ENCODE assay signal across 8 cellular contexts in genomic region chr19:53879145-53880037, GRCh38. TPM values are rescaled to one million over a fixed set of nuclear protein-coding genes. Genes with fewer than 3 reads are reported as not detected.
A peak's percentile ranks its signal among the peaks of the same experiment; 100 is the strongest.
DNase-seq lines count a peak whose midpoint lies in the region; ATAC-seq and TF ChIP-seq lines count a peak whose summit lies in the region.

No MANE protein-coding gene starts in this region.

- peaks cover 28% of the 10 kb centered on the region for H4K20me1 ChIP-seq in smooth muscle cell (ENCODE audit: low read depth)

- H3K79me2 ChIP-seq in smooth muscle cell (ENCODE audit: low read depth), result peaks cover 1% of the 10 kb centered on the region

- H3K4me2 ChIP-seq in smooth muscle cell, result peak overlapping the region; percentile 86

- no peak overlapping the region for H3K27ac Mint-ChIP-seq in activated B cell treated with CpG ODN at 0.5 μM for 24 hours
- H3K27ac Mint-ChIP-seq in central memory CD8-positive, alpha-beta T cell (ENCODE audit: low read depth), result no peak overlapping the region

- no peaks in the 10 kb centered on the region for H3K9me3 Mint-ChIP-seq in activated B cell treated with CpG ODN at 0.5 μM for 24 hours
- peaks cover 4% of the 10 kb centered on the region for H3K9me3 Mint-ChIP-seq in central memory CD8-positive, alpha-beta T cell

- H3K4me3 ChIP-seq in smooth muscle cell, result peak overlapping the region; percentile 60

- no peaks in the 10 kb centered on the region for H3K9me3 ChIP-seq in ES-I3 (ENCODE audit: control insufficient read depth, insufficient read depth, low read length)
- no peaks in the 10 kb centered on the region for H3K9me3 ChIP-seq in smooth muscle cell (replicated peaks; ENCODE audit: low read depth)

- H3K36me3 Mint-ChIP-seq in activated B cell treated with CpG ODN at 0.5 μM for 24 hours (ENCODE audit: low read depth), result peaks cover 8% of the 10 kb centered on the region
- H3K36me3 Mint-ChIP-seq in central memory CD8-positive, alpha-beta T cell (ENCODE audit: insufficient read depth), result peaks cover 42% of the 10 kb centered on the region

- peaks cover 41% of the 10 kb centered on the region for H3K4me1 Mint-ChIP-seq in activated B cell treated with CpG ODN at 0.5 μM for 24 hours
- H3K4me1 Mint-ChIP-seq in central memory CD8-positive, alpha-beta T cell, result peaks cover 25% of the 10 kb centered on the region

- H3K9ac ChIP-seq in ES-I3 (ENCODE audit: low read depth, low read length), result peak overlapping the region; percentile 80
- H3K9ac ChIP-seq in smooth muscle cell (ENCODE audit: low read depth), result peak overlapping the region; percentile 41

- intact Hi-C loops in activated B cell treated with CpG ODN at 0.5 μM for 24 hours (cut with micrococcal nuclease), result loop anchor here (1.0 kb wide), 1 partner anchor 12 kb away; the partner anchor contains the start of gene MYADM

- H3K4me1 ChIP-seq in ES-I3 (ENCODE audit: insufficient read depth, low read length) (peaks cover 14% of the 10 kb centered on the region), smooth muscle cell (ENCODE audit: low read depth) (peaks cover 6% of the 10 kb centered on the region)

- 3% methylated on average over 50 of the region's 51 CpGs for WGBS in smooth muscle cell (ENCODE audit: low lambda C conversion rate)

- no peak for TF ChIP-seq CTCF in activated B cell treated with CpG ODN at 0.5 μM for 24 hours (IDR thresholded peaks at IDR 0.05)
- no peak for TF ChIP-seq CTCF in smooth muscle cell (IDR thresholded peaks at IDR 0.05; ENCODE audit: borderline replicate concordance, insufficient read depth, poor library complexity, severe bottlenecking)

- POLR2A ChIA-PET in HEK293T (lab: Yijun Ruan, JAX) (interaction anchor here (0.9 to 1.6 kb wide), 8 partner anchors 9 to 101 kb away, joined by 3 to 39 read pairs (median 8); partner anchors contain the start of gene MYADM), activated B cell treated with CpG ODN at 0.5 μM for 24 hours (lab: Charles Lee) (interaction anchor here (0.8 to 1.2 kb wide), 2 partner anchors 9 to 11 kb away, joined by 4 to 10 read pairs; partner anchors contain the start of gene MYADM)

- peak; percentile 96 for DNase-seq in HEK293T (ENCODE audit: extremely low spot score)
- peak; percentile 86 for DNase-seq in NCI-H1105 treated with DMSO at 0.1 percent for 48 hours (lab: John Stamatoyannopoulos, UW)
- peak; percentile 74 for DNase-seq in activated B cell treated with CpG ODN at 0.5 μM for 24 hours
- DNase-seq in central memory CD8-positive, alpha-beta T cell (ENCODE audit: low spot score in 2 of 2), result peak; percentile 60 to 66
- peak; percentile 99 for DNase-seq in islet precursor cell
- DNase-seq in smooth muscle cell (lab: John Stamatoyannopoulos, UW; ENCODE audit: unreplicated experiment), result peak; percentile 70

- peaks cover 44% of the 10 kb centered on the region for H3K27me3 ChIP-seq in smooth muscle cell (ENCODE audit: low read depth)

- peaks cover 23% of the 10 kb centered on the region for H3F3A ChIP-seq in smooth muscle cell (ENCODE audit: low read depth)

- H3K27me3 Mint-ChIP-seq in activated B cell treated with CpG ODN at 0.5 μM for 24 hours, result peaks cover 18% of the 10 kb centered on the region
- H3K27me3 Mint-ChIP-seq in central memory CD8-positive, alpha-beta T cell, result peaks cover 22% of the 10 kb centered on the region

- no peak overlapping the region for H2AFZ ChIP-seq in smooth muscle cell (ENCODE audit: low read depth)

- no peak overlapping the region for H3K27ac ChIP-seq in smooth muscle cell (ENCODE audit: low read depth)

- no peak overlapping the region for H3K4me3 Mint-ChIP-seq in activated B cell treated with CpG ODN at 0.5 μM for 24 hours
- H3K4me3 Mint-ChIP-seq in central memory CD8-positive, alpha-beta T cell, result no peak overlapping the region

- H3K36me3 ChIP-seq in ES-I3 (ENCODE audit: insufficient read depth, low read length), result peaks cover 4% of the 10 kb centered on the region
- no peaks in the 10 kb centered on the region for H3K36me3 ChIP-seq in smooth muscle cell (ENCODE audit: low read depth)

- CTCF ChIA-PET in HEK293T (lab: Yijun Ruan, JAX) (interaction anchor here (0.7 kb wide), 1 partner anchor 23 kb away, joined by 4 read pairs; no protein-coding TSS in a partner anchor), activated B cell treated with CpG ODN at 0.5 μM for 24 hours (lab: Charles Lee) (no interaction called here)

- ATAC-seq in activated B cell treated with CpG ODN at 0.5 μM for 24 hours (ENCODE audit: low read depth) (peak; percentile 92), GM21526 (IDR thresholded peaks at IDR 0.05; ENCODE audit: low FRiP score, unreplicated experiment) (no peak)
- peak; percentile 58 for ATAC-seq in central memory CD8-positive, alpha-beta T cell (replicated peaks; ENCODE audit: extremely low read depth, poor library complexity, severe bottlenecking)

TF ChIP-seq in HEK293T, 16 proteins besides CTCF, POLR2A, EP300 and RAD21:
- TF ChIP-seq PKNOX1 (IDR thresholded peaks at IDR 0.05) (no peak), ZNF384 (IDR thresholded peaks at IDR 0.05) (no peak), NFRKB (IDR thresholded peaks at IDR 0.05) (no peak), HDGF (IDR thresholded peaks at IDR 0.05; ENCODE audit: borderline replicate concordance) (no peak), CTBP1 (IDR thresholded peaks at IDR 0.05; ENCODE audit: borderline replicate concordance) (no peak; the same call in 1 of the 2 replicates), FOXK2 (IDR thresholded peaks at IDR 0.05) (no peak), ELF4 (IDR thresholded peaks at IDR 0.05) (peak; percentile 30), FOXA1 (IDR thresholded peaks at IDR 0.05) (no peak), ARNT (IDR thresholded peaks at IDR 0.05) (no peak), FOXM1 (IDR thresholded peaks at IDR 0.05; ENCODE audit: borderline replicate concordance) (no peak), SP1 (IDR thresholded peaks at IDR 0.05) (no peak), SUZ12 (IDR thresholded peaks at IDR 0.05) (peak; percentile 78), L3MBTL2 (conservative IDR thresholded peaks at IDR 0.05) (peak; percentile 21; the same call in 1 of the 2 replicates)
TF ChIP-seq in HEK293T: peak in this region for 3.

RNA-seq across cellular contexts. Expression of gene PRKCG, which starts 2.6 kb away (rescaled TPM):
- not detected in 2 replicates for total RNA-seq in activated B cell treated with CpG ODN at 0.5 μM for 24 hours
- 0.18 TPM in 1 of 2 replicates, not detected in the other for total RNA-seq in smooth muscle cell
- 0.51 and 0.59 TPM in 2 replicates for polyA plus RNA-seq in smooth muscle cell

RNA-seq across cellular contexts. Expression of gene MYADM, which starts 11.7 kb away (rescaled TPM):
- total RNA-seq in activated B cell treated with CpG ODN at 0.5 μM for 24 hours (10.9 and 12.9 TPM in 2 replicates), smooth muscle cell (83.8 and 97.6 TPM in 2 replicates)
- polyA plus RNA-seq in smooth muscle cell, result 193 and 247 TPM in 2 replicates

RNA-seq across cellular contexts. Expression of gene CACNG7, which starts 29.7 kb away (rescaled TPM):
- not detected in 2 replicates for total RNA-seq in activated B cell treated with CpG ODN at 0.5 μM for 24 hours
- total RNA-seq in smooth muscle cell, result 2.3 and 6.1 TPM in 2 replicates
- polyA plus RNA-seq in smooth muscle cell, result 0.59 and 1.3 TPM in 2 replicates

RNA-seq across cellular contexts. Expression of gene NLRP12, which starts 55.3 kb away (rescaled TPM):
- total RNA-seq in activated B cell treated with CpG ODN at 0.5 μM for 24 hours (not detected in 2 replicates), smooth muscle cell (0.04 TPM in 1 of 2 replicates, not detected in the other)
- polyA plus RNA-seq in smooth muscle cell, result not detected in 2 replicates
